ENCODE assay signal across 8 cellular contexts in genomic region chr2:2613279-2614199, GRCh38.
DNase-seq lines count a peak whose midpoint lies in the region; ATAC-seq lines count a peak whose summit lies in the region.

No MANE protein-coding gene starts in this region.

- peak overlapping the region; percentile 73 for H3K4me3 Mint-ChIP-seq in activated CD8-positive, alpha-beta T cell treated with anti-CD3 and anti-CD28 coated beads, Interleukin-2, amount 10 ng/mL, durations not matched to agents 7 days and 5 days

- H3K27ac Mint-ChIP-seq in activated CD8-positive, alpha-beta T cell treated with anti-CD3 and anti-CD28 coated beads, Interleukin-2, amount 10 ng/mL, durations not matched to agents 7 days and 5 days: peak overlapping the region; percentile 81

- peak; percentile 100 for ATAC-seq in HG03064 (IDR thresholded peaks at IDR 0.05; ENCODE audit: low read depth, unreplicated experiment)
- ATAC-seq in activated CD8-positive, alpha-beta T cell treated with anti-CD3 and anti-CD28 coated beads, Interleukin-2, amount 10 ng/mL, durations not matched to agents 7 days and 5 days: peak; percentile 99

- H3K27me3 Mint-ChIP-seq in activated CD8-positive, alpha-beta T cell treated with anti-CD3 and anti-CD28 coated beads, Interleukin-2, amount 10 ng/mL, durations not matched to agents 7 days and 5 days (ENCODE audit: low read depth): peaks cover 10% of the 10 kb centered on the region

- H3K4me1 Mint-ChIP-seq in activated CD8-positive, alpha-beta T cell treated with anti-CD3 and anti-CD28 coated beads, Interleukin-2, amount 10 ng/mL, durations not matched to agents 7 days and 5 days (ENCODE audit: low read depth): peaks cover 5% of the 10 kb centered on the region

- POLR2A ChIA-PET in activated CD8-positive, alpha-beta T cell treated with anti-CD3 and anti-CD28 coated beads, Interleukin-2, amount 10 ng/mL, durations not matched to agents 7 days and 5 days (lab: Charles Lee): no interaction called here

- H3K36me3 Mint-ChIP-seq in activated CD8-positive, alpha-beta T cell treated with anti-CD3 and anti-CD28 coated beads, Interleukin-2, amount 10 ng/mL, durations not matched to agents 7 days and 5 days (ENCODE audit: low read depth): peaks cover 7% of the 10 kb centered on the region

- H3K9me3 Mint-ChIP-seq in activated CD8-positive, alpha-beta T cell treated with anti-CD3 and anti-CD28 coated beads, Interleukin-2, amount 10 ng/mL, durations not matched to agents 7 days and 5 days (ENCODE audit: insufficient read depth): no peaks in the 10 kb centered on the region

- DNase-seq in NK-92 (lab: John Stamatoyannopoulos, UW; ENCODE audit: unreplicated experiment): peak; percentile 32
- no peak for DNase-seq in NK-92 treated with Interleukin-12 subunit alpha and Interleukin-12 subunit beta, amount 100 ng/mL, for 24 hours (lab: John Stamatoyannopoulos, UW)
- peak; percentile 96 for DNase-seq in NCI-H345 treated with DMSO at 0.1 percent for 48 hours (lab: John Stamatoyannopoulos, UW; ENCODE audit: unreplicated experiment)
- peak; percentile 94 for DNase-seq in activated CD8-positive, alpha-beta T cell treated with anti-CD3 and anti-CD28 coated beads, Interleukin-2, amount 10 ng/mL, durations not matched to agents 7 days and 5 days
- peak; percentile 83 for DNase-seq in effector CD8-positive, alpha-beta T cell (lab: John Stamatoyannopoulos, UW)
- peak; percentile 98 for DNase-seq in medulla oblongata (ENCODE audit: extremely low spot score)
- peak; percentile 73 to 87 (median 75) for DNase-seq in stimulated activated CD4-positive, alpha-beta T cell treated with anti-CD3 and anti-CD28 coated beads, TNF-alpha, amount 100 ng/mL, for 24 hours (ENCODE audit: low read depth in 3 of 3)

- CTCF ChIA-PET in activated CD8-positive, alpha-beta T cell treated with anti-CD3 and anti-CD28 coated beads, Interleukin-2, amount 10 ng/mL, durations not matched to agents 7 days and 5 days (lab: Charles Lee): interaction anchor here (0.7 kb wide), 1 partner anchor 435 kb away, joined by 3 read pairs; no protein-coding TSS in a partner anchor
